In the genomic region with DNA sequence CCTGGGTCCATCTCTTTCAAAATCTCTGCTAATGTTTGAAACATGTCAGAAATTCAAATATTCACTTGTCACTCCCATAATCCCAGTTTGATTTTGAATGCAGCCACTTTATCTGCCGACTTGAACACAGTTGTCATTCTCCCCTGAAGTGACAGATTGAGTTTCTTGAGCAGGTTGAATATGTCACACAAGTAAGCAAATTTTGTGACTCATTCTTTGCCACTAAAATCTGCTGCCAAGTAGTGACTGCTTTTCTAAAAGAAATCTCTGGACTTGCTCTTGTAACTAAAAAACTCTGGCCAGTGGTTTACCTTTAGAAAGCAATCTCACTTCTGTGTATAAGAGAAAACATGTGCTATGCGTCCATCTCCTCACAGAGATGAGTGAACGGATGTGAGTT, we compare ENCODE assay signal across 24 cellular contexts.
"Had no signal": no experiment of that assay in that cellular context is flagged by ENCODE, and none has a peak within 500 bp of the region (broad histone marks: within the 10 kb centered on the region; RNA-seq: fewer than 3 reads in every experiment).

No MANE protein-coding gene starts in this region.

- H3K4me1 ChIP-seq: colonic mucosa, esophagus squamous epithelium, gastrocnemius medialis, heart right ventricle, left lung had no signal

- H3K9me3 ChIP-seq: colonic mucosa, esophagus squamous epithelium, gastrocnemius medialis had no signal

- H3K27me3 ChIP-seq: colonic mucosa, esophagus squamous epithelium, gastrocnemius medialis, heart right ventricle, left lung had no signal

- H3K4me3 ChIP-seq: colonic mucosa, esophagus squamous epithelium, gastrocnemius medialis, heart right ventricle, left lung, lung, mucosa of descending colon had no signal

- ATAC-seq: effector memory CD8-positive, alpha-beta T cell; gastrocnemius medialis; heart right ventricle; left cardiac atrium; left lung; left ventricle myocardium superior; mucosa of descending colon; naive thymus-derived CD4-positive, alpha-beta T cell had no signal

- FAIRE-seq: endometrium, islet of Langerhans, keratinocyte had no signal

- H3K36me3 ChIP-seq: colonic mucosa, esophagus squamous epithelium, gastrocnemius medialis, heart right ventricle, left lung had no signal

- DNase-seq: colonic mucosa; cortex of kidney; effector CD8-positive, alpha-beta T cell; effector memory CD8-positive, alpha-beta T cell; endodermal cell; esophagus squamous epithelium; foreskin melanocyte; gastrocnemius medialis; glutamatergic neuron; head of caudate nucleus; heart right ventricle; hippocampal formation; left cardiac atrium; left lung; left ventricle myocardium superior; mammary epithelial cell; mesendoderm; mucosa of descending colon; naive thymus-derived CD4-positive, alpha-beta T cell had no signal

- H3K27ac ChIP-seq: colonic mucosa, epithelial cell of prostate, esophagus squamous epithelium, gastrocnemius medialis, heart right ventricle, left lung had no signal
